10 cellular contexts compared by ENCODE assay signal in genomic region chr4:139902328-139903217, GRCh38.
A peak's percentile ranks its signal among the peaks of the same experiment; 100 is the strongest.
DNase-seq lines count a peak whose midpoint lies in the region; ATAC-seq and TF ChIP-seq lines count a peak whose summit lies in the region.
"Had no signal": no experiment of that assay in that cellular context is flagged by ENCODE, and none has a peak within 500 bp of the region (broad histone marks: within the 10 kb centered on the region; RNA-seq: fewer than 3 reads in every experiment).

No MANE protein-coding gene starts in this region.

- H3K27ac ChIP-seq in 22Rv1 (peak overlapping the region; percentile 59), esophagus muscularis mucosa (replicated peaks in 1 of 4) (peak overlapping the region; percentile 9 to 56 (median 16)), osteoblast (ENCODE audit: low read depth, low read length) (no peak overlapping the region)
- H3K27ac ChIP-seq: BLaER1, colonic mucosa had no signal

- H3K4me3 ChIP-seq in esophagus muscularis mucosa (peak overlapping the region; percentile 39 to 53 (median 46)), osteoblast (ENCODE audit: insufficient read depth, low read length) (peak overlapping the region; percentile 68)
- H3K4me3 ChIP-seq: BLaER1, colonic mucosa had no signal

- no peak for TF ChIP-seq POLR2A in esophagus muscularis mucosa (IDR thresholded peaks at IDR 0.05; ENCODE audit: low read depth)

- H3K27me3 Mint-ChIP-seq in CD14-positive monocyte (ENCODE audit: low read depth in 3 of 3): peaks cover 0 to 1% (median 0%) of the 10 kb centered on the region in 3 donors

- peak overlapping the region; percentile 89 for H3K4me2 ChIP-seq in osteoblast (ENCODE audit: insufficient read depth, low read length)
- H3K4me2 ChIP-seq: BLaER1 had no signal

- H3K27me3 ChIP-seq in esophagus muscularis mucosa (no peaks in the 10 kb centered on the region), osteoblast (ENCODE audit: insufficient read depth, low read length) (peaks cover 15% of the 10 kb centered on the region)
- H3K27me3 ChIP-seq: BLaER1, colonic mucosa had no signal

- no peaks in the 10 kb centered on the region for H3K79me2 ChIP-seq in osteoblast (ENCODE audit: insufficient read depth, low read length)

- H3K36me3 Mint-ChIP-seq in CD14-positive monocyte: peaks cover 9 to 10% of the 10 kb centered on the region in 2 donors

- intact Hi-C loops in esophagus muscularis mucosa (cut with DNase I) (no loop called here), CD14-positive monocyte (cut with micrococcal nuclease) (no loop called here)

- TF ChIP-seq CTCF in 22Rv1 (IDR thresholded peaks at IDR 0.05) (no peak), esophagus muscularis mucosa (IDR thresholded peaks at IDR 0.05) (peak in 1 of 3 experiments; percentile 13), osteoblast (IDR thresholded peaks at IDR 0.05; ENCODE audit: extremely low read depth, low read depth, low read length) (no peak), CD14-positive monocyte (IDR thresholded peaks at IDR 0.05) (no peak)

- peak overlapping the region; percentile 90 for H2AFZ ChIP-seq in osteoblast (ENCODE audit: low read length)

- H4K20me1 ChIP-seq in osteoblast (ENCODE audit: insufficient read depth, low read length): no peaks in the 10 kb centered on the region

- no peaks in the 10 kb centered on the region for H3K36me3 ChIP-seq in esophagus muscularis mucosa
- no peaks in the 10 kb centered on the region for H3K36me3 ChIP-seq in osteoblast (ENCODE audit: insufficient read depth, low read length)
- H3K36me3 ChIP-seq: colonic mucosa had no signal

- H3K4me1 ChIP-seq in esophagus muscularis mucosa: peaks cover 2 to 37% (median 34%) of the 10 kb centered on the region in 4 donors
- peaks cover 7% of the 10 kb centered on the region for H3K4me1 ChIP-seq in osteoblast (ENCODE audit: insufficient read depth, low read length)
- H3K4me1 ChIP-seq: colonic mucosa had no signal

- peaks cover 24% of the 10 kb centered on the region for H3K4me1 Mint-ChIP-seq in CD14-positive monocyte

- DNase-seq in NCI-H1694 treated with DMSO at 0.1 percent for 48 hours (lab: John Stamatoyannopoulos, UW): peak; percentile 44
- no peak for DNase-seq in esophagus muscularis mucosa (ENCODE audit: extremely low spot score)
- no peak for DNase-seq in osteoblast (ENCODE audit: insufficient read length, low spot score, missing footprints)
- no peak for DNase-seq in CD14-positive monocyte (ENCODE audit: low spot score)
- DNase-seq in left lobe of liver (ENCODE audit: low spot score): no peak
- DNase-seq: colonic mucosa had no signal

- peak overlapping the region in 1 of 2 donors; percentile 56 for H3K4me3 Mint-ChIP-seq in CD14-positive monocyte

- H3K9me3 Mint-ChIP-seq in CD14-positive monocyte: peaks cover 0 to 9% (median 2%) of the 10 kb centered on the region in 7 donors

- H3K9me3 ChIP-seq in esophagus muscularis mucosa (no peaks in the 10 kb centered on the region), osteoblast (ENCODE audit: low read depth, low read length) (no peaks in the 10 kb centered on the region)
- H3K9me3 ChIP-seq: colonic mucosa had no signal

- ATAC-seq in HG03039 (IDR thresholded peaks at IDR 0.05; ENCODE audit: unreplicated experiment): no peak
- no peak for ATAC-seq in HG02588 (IDR thresholded peaks at IDR 0.05; ENCODE audit: unreplicated experiment)
- no peak for ATAC-seq in left lobe of liver

- H3K27ac Mint-ChIP-seq in CD14-positive monocyte: peak overlapping the region in 2 of 7 donors; percentile 30 to 50

- TF ChIP-seq EP300 in esophagus muscularis mucosa (IDR thresholded peaks at IDR 0.05): no peak

- 79% methylated on average over 15 of the region's 17 CpGs for WGBS in esophagus muscularis mucosa
